In genomic region chr3:128152419-128153155, GRCh38 we compare ENCODE assay signal across 8 cellular contexts. TPM values are rescaled to one million over a fixed set of nuclear protein-coding genes. Genes with fewer than 3 reads are reported as not detected.
A peak's percentile ranks its signal among the peaks of the same experiment; 100 is the strongest.
DNase-seq lines count a peak whose midpoint lies in the region; ATAC-seq and TF ChIP-seq lines count a peak whose summit lies in the region.

No MANE protein-coding gene starts in this region.

- CTCF ChIA-PET in activated B cell treated with CpG ODN at 0.5 μM for 24 hours (lab: Charles Lee) (interaction anchor here (1.2 kb wide), 1 partner anchor 29 kb away, joined by 5 read pairs; the partner anchor contains the start of gene RUVBL1), GM10248 (lab: Yijun Ruan, JAX) (interaction anchor here (1.2 kb wide), 2 partner anchors 29 to 58 kb away, joined by 5 to 6 read pairs; partner anchors contain the start of gene RUVBL1)

- POLR2A ChIA-PET in activated B cell treated with CpG ODN at 0.5 μM for 24 hours (lab: Charles Lee) (interaction anchor here (0.6 to 2.7 kb wide), 8 partner anchors 29 to 528 kb away, joined by 3 to 69 read pairs (median 5); partner anchors contain the start of genes RUVBL1 and SEC61A1), GM10248 (lab: Yijun Ruan, JAX) (interaction anchor here (0.7 to 1.2 kb wide), 2 partner anchors 29 to 99 kb away, joined by 3 read pairs; partner anchors contain the start of gene RUVBL1)

- peaks cover 17% of the 10 kb centered on the region for H3K4me1 Mint-ChIP-seq in activated B cell treated with CpG ODN at 0.5 μM for 24 hours

- peak overlapping the region; percentile 96 for H3K4me3 Mint-ChIP-seq in activated B cell treated with CpG ODN at 0.5 μM for 24 hours

- peaks cover 22% of the 10 kb centered on the region for H3K36me3 Mint-ChIP-seq in activated B cell treated with CpG ODN at 0.5 μM for 24 hours (ENCODE audit: low read depth)

- H3K36me3 ChIP-seq in left ventricle myocardium inferior = peaks cover 9% of the 10 kb centered on the region
- H3K36me3 ChIP-seq in skeletal muscle tissue (ENCODE audit: control insufficient read depth in 3 of 3, insufficient read depth in 3 of 3, low read length in 3 of 3) = peaks cover 0 to 3% (median 3%) of the 10 kb centered on the region in 3 donors

- intact Hi-C loops in activated B cell treated with CpG ODN at 0.5 μM for 24 hours (cut with micrococcal nuclease) = loop anchor here (1.0 to 10.0 kb wide), 6 partner anchors 29 to 1675 kb away; partner anchors contain the start of genes ABTB1, MCM2, RUVBL1 and SEC61A1
- intact Hi-C loops in left ventricle myocardium inferior (cut with micrococcal nuclease) = no loop called here

- no peaks in the 10 kb centered on the region for H3K27me3 ChIP-seq in left ventricle myocardium inferior (ENCODE audit: low read depth)
- H3K27me3 ChIP-seq in skeletal muscle tissue (ENCODE audit: control insufficient read depth in 3 of 3, insufficient read depth in 3 of 3, low read length in 3 of 3) = no peaks in the 10 kb centered on the region

- peak; percentile 61 for DNase-seq in DMS114 treated with DMSO at 0.1 percent for 48 hours (lab: John Stamatoyannopoulos, UW; ENCODE audit: unreplicated experiment)
- DNase-seq in activated B cell treated with CpG ODN at 0.5 μM for 24 hours = no peak
- DNase-seq in left ventricle myocardium inferior = no peak
- DNase-seq in glomerular visceral epithelial cell (ENCODE audit: extremely low spot score) = no peak
- DNase-seq in GM10248 (ENCODE audit: extremely low spot score) = no peak

- peaks cover 3% of the 10 kb centered on the region for H3K9me3 Mint-ChIP-seq in activated B cell treated with CpG ODN at 0.5 μM for 24 hours

- H3K9me3 ChIP-seq in left ventricle myocardium inferior (replicated peaks) = no peaks in the 10 kb centered on the region
- no peaks in the 10 kb centered on the region for H3K9me3 ChIP-seq in skeletal muscle tissue (ENCODE audit: control insufficient read depth in 3 of 3, low read length in 3 of 3)

- peak overlapping the region; percentile 87 for H3K4me3 ChIP-seq in left ventricle myocardium inferior
- H3K4me3 ChIP-seq in skeletal muscle tissue (ENCODE audit: low read length in 3 of 3) = peak overlapping the region; percentile 79 to 87 (median 86)

- peak overlapping the region; percentile 95 for H3K27ac ChIP-seq in left ventricle myocardium inferior (replicated peaks)
- H3K27ac ChIP-seq in skeletal muscle tissue (ENCODE audit: low read depth, low read length) = peak overlapping the region; percentile 70

- peak; percentile 43 for ATAC-seq in HG02759 (IDR thresholded peaks at IDR 0.05; ENCODE audit: unreplicated experiment)
- ATAC-seq in activated B cell treated with CpG ODN at 0.5 μM for 24 hours (ENCODE audit: low read depth) = peak; percentile 57
- ATAC-seq in HG02610 (IDR thresholded peaks at IDR 0.05; ENCODE audit: unreplicated experiment) = no peak

- H3K27ac Mint-ChIP-seq in activated B cell treated with CpG ODN at 0.5 μM for 24 hours = peak overlapping the region; percentile 95

- peaks cover 37% of the 10 kb centered on the region for H3K4me1 ChIP-seq in left ventricle myocardium inferior
- H3K4me1 ChIP-seq in skeletal muscle tissue (ENCODE audit: control insufficient read depth in 3 of 3, insufficient read depth in 3 of 3, low read length in 3 of 3) = peaks cover 3 to 21% (median 11%) of the 10 kb centered on the region in 3 donors

- H3K27me3 Mint-ChIP-seq in activated B cell treated with CpG ODN at 0.5 μM for 24 hours = no peaks in the 10 kb centered on the region

- TF ChIP-seq CTCF in activated B cell treated with CpG ODN at 0.5 μM for 24 hours (IDR thresholded peaks at IDR 0.05) = no peak
- no peak for TF ChIP-seq CTCF in left ventricle myocardium inferior (IDR thresholded peaks at IDR 0.05; ENCODE audit: borderline replicate concordance)
- no peak for TF ChIP-seq CTCF in GM10248 (IDR thresholded peaks at IDR 0.05; ENCODE audit: control extremely low read depth, extremely low read depth, low read depth, missing control alignments)

- peak overlapping the region; percentile 80 to 92 (median 89) for H3K9ac ChIP-seq in skeletal muscle tissue (ENCODE audit: low read depth in 1 of 3, low read length in 3 of 3)

RNA-seq across cellular contexts. Expression of gene EEFSEC, which starts 0.7 kb away (rescaled TPM):
- total RNA-seq in activated B cell treated with CpG ODN at 0.5 μM for 24 hours (20.0 and 21.3 TPM in 2 replicates), left ventricle myocardium inferior (23.7 TPM), skeletal muscle tissue (2.6 TPM)

RNA-seq across cellular contexts. Expression of gene RUVBL1, which starts 29.0 kb away (rescaled TPM):
- 44.8 and 46.6 TPM in 2 replicates for total RNA-seq in activated B cell treated with CpG ODN at 0.5 μM for 24 hours
- total RNA-seq in left ventricle myocardium inferior = 25.3 TPM
- total RNA-seq in skeletal muscle tissue = 39.1 TPM
